ENCODE assay signal across 14 cellular contexts in the genomic region with DNA sequence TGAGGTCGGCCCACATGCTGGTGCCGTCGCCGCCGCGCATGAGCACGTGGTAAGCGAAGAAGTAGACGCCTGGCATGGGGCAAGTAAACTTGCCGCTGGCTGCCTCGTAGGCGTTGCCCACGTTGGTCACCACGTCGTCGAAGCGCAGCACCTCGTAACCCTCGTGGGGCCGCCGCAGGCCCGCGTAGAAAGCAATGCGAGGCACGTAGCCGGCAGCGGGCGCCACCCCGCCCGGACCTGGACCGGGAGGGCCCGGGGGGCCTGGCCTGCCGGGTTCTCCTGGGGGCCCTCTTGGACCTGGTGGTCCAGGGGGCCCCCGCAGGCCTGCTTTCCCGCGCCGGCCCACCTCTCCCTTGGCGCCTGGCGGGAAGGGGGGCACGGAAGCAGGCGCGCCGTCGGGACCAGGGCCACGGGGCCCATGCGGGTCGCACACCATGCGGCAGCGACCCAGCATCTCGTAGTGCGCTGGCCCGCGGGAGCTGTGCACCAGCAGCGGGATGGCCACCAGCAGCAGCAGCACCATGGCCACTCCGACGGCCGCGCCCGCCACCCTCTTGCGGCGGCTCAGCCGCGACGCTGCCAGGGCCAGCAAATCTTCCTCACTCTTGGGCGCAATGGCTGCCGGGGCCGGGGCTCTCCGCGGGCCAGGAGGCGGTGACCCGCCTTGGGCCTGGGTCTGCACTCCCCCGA. TPM values are rescaled to one million over a fixed set of nuclear protein-coding genes. Genes with fewer than 3 reads are reported as not detected.
DNase-seq lines count a peak whose midpoint lies in the region; ATAC-seq and TF ChIP-seq lines count a peak whose summit lies in the region.
"Had no signal": no experiment of that assay in that cellular context is flagged by ENCODE, and none has a peak within 500 bp of the region (broad histone marks: within the 10 kb centered on the region; RNA-seq: fewer than 3 reads in every experiment).

No MANE protein-coding gene starts in this region.

- BruUV-seq in HCT116 (replicated peaks; lab: Mats Ljungman, UMichigan) = no TSS peak

- H3K36me3 Mint-ChIP-seq in central memory CD8-positive, alpha-beta T cell (ENCODE audit: insufficient read depth) = peaks cover 2% of the 10 kb centered on the region

- CTCF ChIA-PET in HCT116 (lab: Charles Lee) = interaction anchor here (1.4 to 2.2 kb wide), 3 partner anchors 11 to 39 kb away, joined by 4 to 11 read pairs (median 7); a partner anchor contains a TSS

- H3K4me2 ChIP-seq in BLaER1 (peak overlapping the region; percentile 75), HCT116 (ENCODE audit: low read length) (peak overlapping the region; percentile 93), osteoblast (ENCODE audit: insufficient read depth, low read length) (no peak overlapping the region)

- intact Hi-C loops in HCT116 (cut with micrococcal nuclease) = no loop called here

- H3K27ac ChIP-seq in BLaER1 (no peak overlapping the region), HCT116 (ENCODE audit: low read depth, low read length) (peak overlapping the region; percentile 34; the same call in 1 of the 2 replicates), osteoblast (ENCODE audit: low read depth, low read length) (no peak overlapping the region)
- H3K27ac ChIP-seq: C4-2B, dorsolateral prefrontal cortex, thyroid gland had no signal

- H4K20me1 ChIP-seq in BLaER1 = peaks cover 92% of the 10 kb centered on the region
- H4K20me1 ChIP-seq in HCT116 (ENCODE audit: insufficient read depth) = no peaks in the 10 kb centered on the region
- no peaks in the 10 kb centered on the region for H4K20me1 ChIP-seq in osteoblast (ENCODE audit: insufficient read depth, low read length)

- RAD21 ChIA-PET in HCT116 (lab: Charles Lee; ENCODE audit: low non-redundant PET in 1 of 2, low total read pairs in 2 of 2, uncharacterized antibody in 2 of 2, unreplicated experiment in 2 of 2) = no interaction called here

- no peak overlapping the region for H2AFZ ChIP-seq in HCT116 (ENCODE audit: low read depth, low read length, poor library complexity, severe bottlenecking)
- no peak overlapping the region for H2AFZ ChIP-seq in osteoblast (ENCODE audit: low read length)

- H3K27ac Mint-ChIP-seq in central memory CD8-positive, alpha-beta T cell (ENCODE audit: low read depth) = no peak overlapping the region
- H3K27ac Mint-ChIP-seq: activated CD4-positive, alpha-beta T cell treated with anti-CD3 and anti-CD28 coated beads, Interleukin-2, amount 10 ng/mL, durations not matched to agents 24 days and 14 days had no signal

- H3K79me2 ChIP-seq in HCT116 (ENCODE audit: insufficient read depth, low read length) = no peaks in the 10 kb centered on the region
- no peaks in the 10 kb centered on the region for H3K79me2 ChIP-seq in osteoblast (ENCODE audit: insufficient read depth, low read length)

- H3K9me3 Mint-ChIP-seq in central memory CD8-positive, alpha-beta T cell = no peaks in the 10 kb centered on the region
- H3K9me3 Mint-ChIP-seq: activated CD4-positive, alpha-beta T cell treated with anti-CD3 and anti-CD28 coated beads, Interleukin-2, amount 10 ng/mL, durations not matched to agents 24 days and 14 days; activated T-cell treated with anti-CD3 and anti-CD28 coated beads, Interleukin-2, amount 50 U/mL, for 4 hours had no signal

- no peak for TF ChIP-seq POLR2A in HCT116 (IDR thresholded peaks at IDR 0.05; ENCODE audit: borderline replicate concordance, extremely low read depth, insufficient read depth, insufficient read length)

- peak overlapping the region; percentile 10 for H3K4me3 Mint-ChIP-seq in central memory CD8-positive, alpha-beta T cell

- H3K4me1 ChIP-seq in BLaER1 = peaks cover 13% of the 10 kb centered on the region
- H3K4me1 ChIP-seq in HCT116 (ENCODE audit: control insufficient read depth in 1 of 2, insufficient read depth in 2 of 2, low read length in 2 of 2) = peaks cover 14 to 42% of the 10 kb centered on the region in 2 experiments
- peaks cover 3% of the 10 kb centered on the region for H3K4me1 ChIP-seq in osteoblast (ENCODE audit: insufficient read depth, low read length)

- peaks cover 76% of the 10 kb centered on the region for H3K27me3 Mint-ChIP-seq in central memory CD8-positive, alpha-beta T cell

- POLR2A ChIA-PET in HCT116 (lab: Charles Lee) = no interaction called here

- no peak for TF ChIP-seq RAD21 in HCT116 (IDR thresholded peaks at IDR 0.05; ENCODE audit: low read depth)

- ATAC-seq in HCT116 (no peak), GM19395 (IDR thresholded peaks at IDR 0.05; ENCODE audit: unreplicated experiment) (no peak)
- ATAC-seq in central memory CD8-positive, alpha-beta T cell (replicated peaks; ENCODE audit: extremely low read depth, poor library complexity, severe bottlenecking) = no peak

- H3K9me3 ChIP-seq in BLaER1 = no peaks in the 10 kb centered on the region
- H3K9me3 ChIP-seq in HCT116 (ENCODE audit: control insufficient read depth in 1 of 2, insufficient read depth in 1 of 2, low read depth in 1 of 2, low read length in 2 of 2) = no peaks in the 10 kb centered on the region
- no peaks in the 10 kb centered on the region for H3K9me3 ChIP-seq in osteoblast (ENCODE audit: low read depth, low read length)
- H3K9me3 ChIP-seq: thyroid gland had no signal

- H3K4me3 ChIP-seq in BLaER1 (0 out of 2 replicates have a peak overlapping the region, but pooled peaks have one; percentile 54), HCT116 (replicated peaks in 1 of 2; ENCODE audit: low read depth in 1 of 2, low read length in 2 of 2) (peak overlapping the region in 1 of 2 experiments; percentile 64; a peak in 3 of 4 replicates), osteoblast (ENCODE audit: insufficient read depth, low read length) (no peak overlapping the region)

- H3K36me3 ChIP-seq in BLaER1 = peaks cover 5% of the 10 kb centered on the region
- H3K36me3 ChIP-seq in HCT116 (ENCODE audit: control insufficient read depth in 1 of 2, insufficient read depth in 2 of 2, low read length in 2 of 2) = 0 out of 4 replicates have a peak, but pooled peaks cover 0 to 3% of the 10 kb centered on the region in 2 experiments
- no peaks in the 10 kb centered on the region for H3K36me3 ChIP-seq in osteoblast (ENCODE audit: insufficient read depth, low read length)
- H3K36me3 ChIP-seq: thyroid gland had no signal

- H3K27me3 ChIP-seq in BLaER1 = peaks cover 100% of the 10 kb centered on the region
- H3K27me3 ChIP-seq in HCT116 (ENCODE audit: insufficient read depth, low read length) = no peaks in the 10 kb centered on the region
- peaks cover 45% of the 10 kb centered on the region for H3K27me3 ChIP-seq in osteoblast (ENCODE audit: insufficient read depth, low read length)

- H3K9ac ChIP-seq in BLaER1 = no peak overlapping the region
- H3K9ac ChIP-seq in HCT116 (ENCODE audit: low read length) = peak overlapping the region; percentile 60

- DNase-seq in HCT116 (ENCODE audit: low read depth, low spot score) = no peak
- DNase-seq in central memory CD8-positive, alpha-beta T cell (ENCODE audit: low spot score in 2 of 2) = no peak
- DNase-seq in osteoblast (ENCODE audit: insufficient read length, low spot score, missing footprints) = peak; percentile 57
- no peak for DNase-seq in NOMO-1 (lab: John Stamatoyannopoulos, UW; ENCODE audit: unreplicated experiment in 2 of 2)
- no peak for DNase-seq in activated CD8-positive, alpha-beta memory T cell treated with anti-CD3 and anti-CD28 coated beads, Interleukin-2, amount 50 U/mL, for 48 hours
- DNase-seq in DMS114 treated with DMSO at 0.1 percent for 48 hours (lab: John Stamatoyannopoulos, UW; ENCODE audit: unreplicated experiment) = no peak

- TF ChIP-seq CTCF in HCT116 (IDR thresholded peaks at IDR 0.05 in 2 of 3, conservative IDR thresholded peaks at IDR 0.05 in 1 of 3; ENCODE audit: borderline replicate concordance in 1 of 3, insufficient read depth in 1 of 3, low read depth in 2 of 3, low read length in 2 of 3) (no peak), osteoblast (IDR thresholded peaks at IDR 0.05; ENCODE audit: extremely low read depth, low read depth, low read length) (no peak)

- no peaks in the 10 kb centered on the region for H3K9me2 ChIP-seq in HCT116 (ENCODE audit: insufficient read depth)

- H3K4me1 Mint-ChIP-seq in central memory CD8-positive, alpha-beta T cell = peaks cover 18% of the 10 kb centered on the region

TF ChIP-seq in HCT116, 20 proteins besides CTCF, POLR2A, EP300 and RAD21 (continues in another document):
- no peak for TF ChIP-seq SP1 (IDR thresholded peaks at IDR 0.05; ENCODE audit: low read depth)
- TF ChIP-seq TCF7L2 (IDR thresholded peaks at IDR 0.05; ENCODE audit: borderline replicate concordance, extremely low read depth, insufficient read depth, insufficient read length) = no peak
- TF ChIP-seq, protein P1, sequence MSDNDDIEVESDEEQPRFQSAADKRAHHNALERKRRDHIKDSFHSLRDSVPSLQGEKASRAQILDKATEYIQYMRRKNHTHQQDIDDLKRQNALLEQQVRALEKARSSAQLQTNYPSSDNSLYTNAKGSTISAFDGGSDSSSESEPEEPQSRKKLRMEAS (IDR thresholded peaks at IDR 0.05) = no peak
- TF ChIP-seq, protein P2, sequence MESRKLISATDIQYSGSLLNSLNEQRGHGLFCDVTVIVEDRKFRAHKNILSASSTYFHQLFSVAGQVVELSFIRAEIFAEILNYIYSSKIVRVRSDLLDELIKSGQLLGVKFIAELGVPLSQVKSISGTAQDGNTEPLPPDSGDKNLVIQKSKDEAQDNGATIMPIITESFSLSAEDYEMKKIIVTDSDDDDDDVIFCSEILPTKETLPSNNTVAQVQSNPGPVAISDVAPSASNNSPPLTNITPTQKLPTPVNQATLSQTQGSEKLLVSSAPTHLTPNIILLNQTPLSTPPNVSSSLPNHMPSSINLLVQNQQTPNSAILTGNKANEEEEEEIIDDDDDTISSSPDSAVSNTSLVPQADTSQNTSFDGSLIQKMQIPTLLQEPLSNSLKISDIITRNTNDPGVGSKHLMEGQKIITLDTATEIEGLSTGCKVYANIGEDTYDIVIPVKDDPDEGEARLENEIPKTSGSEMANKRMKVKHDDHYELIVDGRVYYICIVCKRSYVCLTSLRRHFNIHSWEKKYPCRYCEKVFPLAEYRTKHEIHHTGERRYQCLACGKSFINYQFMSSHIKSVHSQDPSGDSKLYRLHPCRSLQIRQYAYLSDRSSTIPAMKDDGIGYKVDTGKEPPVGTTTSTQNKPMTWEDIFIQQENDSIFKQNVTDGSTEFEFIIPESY (IDR thresholded peaks at IDR 0.05; ENCODE audit: extremely low read depth, insufficient replicate concordance, low read length) = no peak
- TF ChIP-seq EGR1 (IDR thresholded peaks at IDR 0.05; ENCODE audit: low read depth) = no peak

RNA-seq across cellular contexts. Expression of a gene that starts 0.9 kb away (rescaled TPM):
- total RNA-seq in HCT116 (2021; ENCODE audit: unreplicated experiment) (8.1 TPM), osteoblast (0.36 TPM in 1 of 2 replicates, not detected in the other)
- 6.4 and 8.2 TPM in 2 replicates for polyA plus RNA-seq in HCT116 (2012)
- total RNA-seq: activated CD4-positive, alpha-beta T cell treated with anti-CD3 and anti-CD28 coated beads, Interleukin-2, amount 10 ng/mL, durations not matched to agents 24 days and 14 days; activated T-cell treated with anti-CD3 and anti-CD28 coated beads, Interleukin-2, amount 50 U/mL, for 4 hours; osteocyte had no signal

RNA-seq across cellular contexts. Expression of a gene that starts 10.6 kb away (rescaled TPM):
- total RNA-seq in HCT116 (2021; ENCODE audit: unreplicated experiment) = 27.7 TPM
- polyA plus RNA-seq in HCT116 (2012) = 9.8 and 12.1 TPM in 2 replicates
- 0.29 and 1.1 TPM in 2 replicates for total RNA-seq in osteoblast
- total RNA-seq: activated CD4-positive, alpha-beta T cell treated with anti-CD3 and anti-CD28 coated beads, Interleukin-2, amount 10 ng/mL, durations not matched to agents 24 days and 14 days had no signal

RNA-seq across cellular contexts. Expression of a gene that starts 13.0 kb away (rescaled TPM):
- total RNA-seq in HCT116 (2021; ENCODE audit: unreplicated experiment) (99.1 TPM), osteoblast (2.5 and 3.5 TPM in 2 replicates)
- polyA plus RNA-seq in HCT116 (2012) = 96.2 and 124 TPM in 2 replicates

RNA-seq across cellular contexts. Expression of a gene that starts 31.2 kb away (rescaled TPM):
- total RNA-seq in HCT116 (2021; ENCODE audit: unreplicated experiment) (74.2 TPM), osteoblast (23.3 and 25.7 TPM in 2 replicates)
- 47.6 and 54.1 TPM in 2 replicates for polyA plus RNA-seq in HCT116 (2012)

RNA-seq across cellular contexts. Expression of a gene that starts 41.2 kb away (rescaled TPM):
- total RNA-seq in HCT116 (2021; ENCODE audit: unreplicated experiment) = 6.7 TPM
- 13.6 and 17.7 TPM in 2 replicates for polyA plus RNA-seq in HCT116 (2012)
- total RNA-seq in osteoblast = under 0.01 TPM in 1 of 2 replicates, not detected in the other
- total RNA-seq: activated T-cell treated with anti-CD3 and anti-CD28 coated beads, Interleukin-2, amount 50 U/mL, for 4 hours; osteocyte had no signal

Comparison
In these comparisons a context has a peak if more than half of its experiments do, and no peak if none do; other contexts are left out.
1. RNA of a gene that starts 10.6 kb away (total RNA-seq): 27.7 TPM in HCT116 (single experiment); 0.29 to 1.1 TPM in osteoblast; every median in the first group is over 10 times any median in the second.
2. RNA of a gene that starts 13.0 kb away (total RNA-seq): 99.1 TPM in HCT116 (single experiment); 2.5 to 3.5 TPM in osteoblast; every median in the first group is over 10 times any median in the second.